ENCODE assay signal across 8 cellular contexts in the genomic region with DNA sequence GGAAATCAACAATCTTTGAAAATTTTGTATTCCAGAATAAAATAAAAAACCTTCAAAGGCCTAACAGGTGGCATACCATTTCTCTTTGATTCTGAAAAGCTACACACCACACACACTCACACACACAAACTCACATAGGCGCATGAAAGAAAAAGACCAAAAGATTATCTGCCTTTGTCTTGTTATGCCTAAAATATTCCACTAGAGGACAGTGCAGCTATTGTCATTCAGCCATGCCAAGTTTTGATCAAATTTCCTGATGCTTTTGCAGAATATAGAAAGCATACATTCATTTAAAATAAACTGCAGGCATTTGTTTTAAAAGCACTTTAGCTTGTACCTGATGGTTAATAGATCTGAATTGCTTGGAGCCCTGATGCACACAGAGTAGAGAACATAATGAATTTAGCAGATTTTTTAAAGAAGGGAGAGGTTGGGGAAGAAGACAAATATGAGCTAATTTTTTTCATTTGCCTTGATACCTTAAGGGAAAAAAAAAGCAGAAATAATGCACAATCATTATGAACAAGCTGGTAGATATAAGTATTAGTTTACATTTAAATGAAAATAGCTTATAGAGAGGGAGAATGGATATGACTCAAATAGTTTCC.
DNase-seq lines count a peak whose midpoint lies in the region; ATAC-seq and TF ChIP-seq lines count a peak whose summit lies in the region.

No MANE protein-coding gene starts in this region.

- TF ChIP-seq CTCF in left ventricle myocardium inferior (IDR thresholded peaks at IDR 0.05; ENCODE audit: borderline replicate concordance) (peak; percentile 85), NB4 (IDR thresholded peaks at IDR 0.05; ENCODE audit: low read depth, low read length) (peak; percentile 70), ascending aorta (IDR thresholded peaks at IDR 0.05) (peak; percentile 20 to 69 (median 52)), left lung (IDR thresholded peaks at IDR 0.05) (peak; percentile 37 to 86)

- H3K27me3 ChIP-seq in left ventricle myocardium inferior (ENCODE audit: low read depth) (no peaks in the 10 kb centered on the region), ascending aorta (no peaks in the 10 kb centered on the region), left lung (no peaks in the 10 kb centered on the region)

- H3K36me3 ChIP-seq in left ventricle myocardium inferior (no peaks in the 10 kb centered on the region), ascending aorta (no peaks in the 10 kb centered on the region), left lung (no peaks in the 10 kb centered on the region)

- TF ChIP-seq POLR2A in NB4 (IDR thresholded peaks at IDR 0.05; ENCODE audit: extremely low read depth, insufficient read length), result no peak

- H3K4me3 ChIP-seq in left ventricle myocardium inferior, result no peak overlapping the region
- H3K4me3 ChIP-seq in NB4 (ENCODE audit: low read depth, low read length), result no peak overlapping the region
- H3K4me3 ChIP-seq in ascending aorta, result no peak overlapping the region
- no peak overlapping the region for H3K4me3 ChIP-seq in left lung

- ATAC-seq in left ventricle myocardium superior, result no peak
- ATAC-seq in left lung, result peak; percentile 67
- ATAC-seq in GM18873 (IDR thresholded peaks at IDR 0.05; ENCODE audit: low FRiP score, unreplicated experiment), result no peak
- no peak for ATAC-seq in GM21367 (IDR thresholded peaks at IDR 0.05; ENCODE audit: unreplicated experiment)

- intact Hi-C loops in left ventricle myocardium inferior (cut with micrococcal nuclease) (loop anchor here (10.0 kb wide), 1 partner anchor 164 kb away; no protein-coding TSS in a partner anchor), left ventricle myocardium superior (cut with micrococcal nuclease) (no loop called here), ascending aorta (cut with DNase I) (no loop called here), left lung (cut with DNase I) (no loop called here)

- H3K4me1 ChIP-seq in left ventricle myocardium inferior (no peaks in the 10 kb centered on the region), ascending aorta (no peaks in the 10 kb centered on the region), left lung (no peaks in the 10 kb centered on the region)

- no peak for DNase-seq in left ventricle myocardium inferior
- DNase-seq in left ventricle myocardium superior, result no peak
- DNase-seq in NB4 (ENCODE audit: low read depth), result peak; percentile 48
- DNase-seq in ascending aorta (ENCODE audit: low spot score in 2 of 2), result no peak
- no peak for DNase-seq in left lung
- no peak for DNase-seq in amniotic stem cell (lab: John Stamatoyannopoulos, UW)

- no peak overlapping the region for H3K27ac ChIP-seq in left ventricle myocardium inferior (replicated peaks)
- H3K27ac ChIP-seq in ascending aorta, result no peak overlapping the region
- H3K27ac ChIP-seq in left lung, result no peak overlapping the region

- H3K9me3 ChIP-seq in left ventricle myocardium inferior (replicated peaks) (no peaks in the 10 kb centered on the region), ascending aorta (no peaks in the 10 kb centered on the region), left lung (no peaks in the 10 kb centered on the region)
